Comparison of ENCODE assay signal across 17 cellular contexts in the genomic region with DNA sequence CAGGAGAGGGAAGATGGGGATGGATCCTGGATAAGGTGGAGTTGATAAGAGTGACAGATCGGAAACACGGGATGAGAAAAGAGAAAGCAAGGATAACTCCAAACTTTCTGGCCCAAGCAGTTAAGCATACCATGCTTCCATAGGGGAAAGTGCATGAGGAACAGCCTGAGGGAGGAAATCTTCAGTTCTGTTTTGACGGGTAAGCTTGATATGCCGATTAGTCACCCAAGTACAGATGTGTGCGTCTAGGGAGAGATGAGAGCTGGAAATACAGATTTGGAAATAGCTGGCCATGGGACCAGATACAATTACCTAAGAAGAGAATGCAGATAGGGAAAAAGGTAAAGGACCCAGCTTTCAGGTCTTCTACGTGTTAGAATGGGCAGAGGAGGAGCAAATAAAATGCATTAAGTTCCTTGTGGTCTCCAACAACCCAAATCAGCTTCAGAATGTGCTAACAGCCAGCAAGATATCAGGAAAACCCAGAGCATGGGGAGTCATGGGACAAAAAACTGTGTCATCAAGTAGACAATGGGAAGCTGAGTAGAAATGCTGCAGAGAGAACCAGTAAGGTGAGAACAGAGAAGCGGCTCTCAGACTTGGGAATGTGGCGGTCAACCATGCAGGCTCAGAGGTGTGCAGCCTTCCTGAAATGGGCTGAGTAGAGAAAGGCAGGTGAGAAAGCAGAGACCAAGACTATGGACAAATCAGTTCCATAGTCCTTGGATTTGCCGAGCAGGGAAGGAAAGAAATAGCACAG. TPM values are rescaled to one million over a fixed set of nuclear protein-coding genes. Genes with fewer than 3 reads are reported as not detected.
"Had no signal": no experiment of that assay in that cellular context is flagged by ENCODE, and none has a peak within 500 bp of the region (broad histone marks: within the 10 kb centered on the region; RNA-seq: fewer than 3 reads in every experiment).

No MANE protein-coding gene starts in this region.

- H3K4me1 Mint-ChIP-seq: activated CD8-positive, alpha-beta memory T cell treated with anti-CD3 and anti-CD28 coated beads, Interleukin-2, amount 10 ng/mL, durations not matched to agents 7 days and 5 days; activated naive CD4-positive, alpha-beta T cell treated with anti-CD3 and anti-CD28 coated beads, Interleukin-2, amount 50 U/mL, for 24 hours; stimulated activated memory B cell treated with anti-CD40 and anti-IgM and Interleukin-4, amounts not matched to agents 10 μg/mL and 1 μg/mL and 100 μg/mL, for 72 hours had no signal

- H3K4me3 ChIP-seq: left lung, spleen, upper lobe of left lung had no signal

- H3K4me3 Mint-ChIP-seq: activated CD8-positive, alpha-beta memory T cell treated with anti-CD3 and anti-CD28 coated beads, Interleukin-2, amount 10 ng/mL, durations not matched to agents 7 days and 5 days; activated naive CD4-positive, alpha-beta T cell treated with anti-CD3 and anti-CD28 coated beads, Interleukin-2, amount 50 U/mL, for 24 hours; activated T-cell treated with anti-CD3 and anti-CD28 coated beads, Interleukin-2, amount 50 U/mL, for 24 hours; natural killer cell treated with Interleukin-12 subunit alpha and Interleukin-12 subunit beta and Interleukin-15 and Interleukin-18, amount 100 ng/mL, for 72 hours; stimulated activated memory B cell treated with anti-CD40 and anti-IgM and Interleukin-4, amounts not matched to agents 10 μg/mL and 1 μg/mL and 100 μg/mL, for 72 hours had no signal

- H3K27ac Mint-ChIP-seq: activated CD8-positive, alpha-beta memory T cell treated with anti-CD3 and anti-CD28 coated beads, Interleukin-2, amount 10 ng/mL, durations not matched to agents 7 days and 5 days; activated naive CD4-positive, alpha-beta T cell treated with anti-CD3 and anti-CD28 coated beads, Interleukin-2, amount 50 U/mL, for 24 hours; activated T-cell treated with anti-CD3 and anti-CD28 coated beads, Interleukin-2, amount 50 U/mL, for 24 hours; natural killer cell treated with Interleukin-12 subunit alpha and Interleukin-12 subunit beta and Interleukin-15 and Interleukin-18, amount 100 ng/mL, for 72 hours; stimulated activated memory B cell treated with anti-CD40 and anti-IgM and Interleukin-4, amounts not matched to agents 10 μg/mL and 1 μg/mL and 100 μg/mL, for 72 hours had no signal

- H3K9me3 Mint-ChIP-seq: activated naive CD4-positive, alpha-beta T cell treated with anti-CD3 and anti-CD28 coated beads, Interleukin-2, amount 50 U/mL, for 24 hours; activated T-cell treated with anti-CD3 and anti-CD28 coated beads, Interleukin-2, amount 50 U/mL, for 24 hours; natural killer cell treated with Interleukin-12 subunit alpha and Interleukin-12 subunit beta and Interleukin-15 and Interleukin-18, amount 100 ng/mL, for 72 hours; stimulated activated memory B cell treated with anti-CD40 and anti-IgM and Interleukin-4, amounts not matched to agents 10 μg/mL and 1 μg/mL and 100 μg/mL, for 72 hours had no signal

- DNase-seq: activated CD4-positive, alpha-beta T cell treated with anti-CD3 and anti-CD28 coated beads, Interleukin-2, amount 50 U/mL, for 48 hours; activated CD4-positive, CD25-positive, alpha-beta regulatory T cell treated with anti-CD3 and anti-CD28 coated beads, Interleukin-2, amount 50 U/mL, for 72 hours; activated CD8-positive, alpha-beta memory T cell treated with anti-CD3 and anti-CD28 coated beads, Interleukin-2, amount 10 ng/mL, durations not matched to agents 7 days and 5 days; activated effector memory CD4-positive, alpha-beta T cell treated with Interleukin-2 at 50 U/mL for 16 hours; activated T-cell treated with anti-CD3 and anti-CD28 coated beads, Interleukin-2, amount 50 U/mL, for 24 hours; amygdala; left lung; mesenchymal stem cell; spleen; stimulated activated CD4-positive, alpha-beta T cell treated with anti-CD3 and anti-CD28 coated beads, Interleukin-1b, Interleukin-23, amount 100 ng/mL, for 48 hours; substantia nigra; T-helper 9 cell; upper lobe of left lung had no signal

- H3K9me3 ChIP-seq: left lung, spleen, upper lobe of left lung had no signal

- H3K36me3 ChIP-seq: left lung, spleen, upper lobe of left lung had no signal

- ATAC-seq: activated CD8-positive, alpha-beta memory T cell treated with anti-CD3 and anti-CD28 coated beads, Interleukin-2, amount 10 ng/mL, durations not matched to agents 7 days and 5 days; left lung; natural killer cell treated with Interleukin-12 subunit alpha and Interleukin-12 subunit beta and Interleukin-15 and Interleukin-18, amount 100 ng/mL, for 72 hours; sciatic nerve; stimulated activated memory B cell treated with anti-CD40 and anti-IgM and Interleukin-4, amounts not matched to agents 10 μg/mL and 1 μg/mL and 100 μg/mL, for 72 hours had no signal

- H3K27ac ChIP-seq: left lung, spleen, upper lobe of left lung had no signal

- H3K36me3 Mint-ChIP-seq: activated CD8-positive, alpha-beta memory T cell treated with anti-CD3 and anti-CD28 coated beads, Interleukin-2, amount 10 ng/mL, durations not matched to agents 7 days and 5 days; activated naive CD4-positive, alpha-beta T cell treated with anti-CD3 and anti-CD28 coated beads, Interleukin-2, amount 50 U/mL, for 24 hours; natural killer cell treated with Interleukin-12 subunit alpha and Interleukin-12 subunit beta and Interleukin-15 and Interleukin-18, amount 100 ng/mL, for 72 hours; stimulated activated memory B cell treated with anti-CD40 and anti-IgM and Interleukin-4, amounts not matched to agents 10 μg/mL and 1 μg/mL and 100 μg/mL, for 72 hours had no signal

- H3K4me1 ChIP-seq: spleen had no signal

RNA-seq across cellular contexts. Expression of gene PPP1R36, which starts 56.3 kb away (rescaled TPM):
- total RNA-seq: activated CD8-positive, alpha-beta memory T cell treated with anti-CD3 and anti-CD28 coated beads, Interleukin-2, amount 10 ng/mL, durations not matched to agents 7 days and 5 days had no signal
